ENCODE assay signal across 1 cellular context in genomic region chr1:192732787-192733186, GRCh38.
TF ChIP-seq lines count a peak whose summit lies in the region.

No MANE protein-coding gene starts in this region.

TF ChIP-seq in GM23338, 12 proteins besides CTCF, POLR2A, EP300 and RAD21 (continued from another document):
- TF ChIP-seq ETS1 (IDR thresholded peaks at IDR 0.05) = no peak
